In the genomic region with DNA sequence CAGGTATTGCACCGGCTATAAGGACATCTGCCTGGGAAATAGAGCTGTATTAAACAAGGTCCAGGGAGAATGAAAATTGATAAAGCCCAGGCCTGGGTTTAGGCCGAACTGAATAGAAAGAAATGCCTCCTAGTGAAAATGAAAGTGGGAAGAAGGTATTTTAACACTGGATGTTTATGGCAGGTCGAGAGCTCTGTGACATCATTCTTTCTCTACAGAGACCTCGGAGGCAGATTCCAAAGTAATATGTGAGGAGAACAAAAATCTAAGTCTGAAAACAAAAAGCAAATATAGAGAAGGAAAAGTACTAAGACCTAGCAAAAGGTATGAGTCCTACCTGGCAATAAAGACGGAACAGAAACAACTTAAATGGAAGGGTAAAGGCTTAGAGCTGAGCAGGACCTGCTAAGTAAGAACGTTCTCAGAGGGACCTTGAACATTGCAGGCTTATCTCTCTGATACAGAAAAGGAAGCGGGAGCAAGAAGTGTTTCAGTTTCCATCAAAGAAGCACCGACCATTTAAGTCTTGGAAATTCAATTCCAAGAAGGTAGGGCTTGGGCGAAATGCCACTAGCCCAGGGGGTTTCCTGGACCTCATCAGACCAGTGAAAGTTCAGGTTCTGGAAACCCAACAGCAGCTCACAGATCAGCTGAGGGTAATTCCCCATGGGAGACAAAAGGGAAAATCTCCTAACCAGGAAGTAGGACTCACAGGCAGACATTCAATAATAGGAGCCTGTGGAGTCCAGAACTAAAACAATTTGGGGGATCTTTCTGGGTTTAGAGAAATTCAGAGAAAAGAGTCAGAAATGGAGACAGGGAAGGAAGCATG, we compare ENCODE assay signal across 1 cellular context.
A peak's percentile ranks its signal among the peaks of the same experiment; 100 is the strongest.
TF ChIP-seq lines count a peak whose summit lies in the region.

No MANE protein-coding gene starts in this region.

TF ChIP-seq in K562, 482 proteins besides CTCF, POLR2A, EP300 and RAD21 (continued from another document):
- TF ChIP-seq, protein P1, sequence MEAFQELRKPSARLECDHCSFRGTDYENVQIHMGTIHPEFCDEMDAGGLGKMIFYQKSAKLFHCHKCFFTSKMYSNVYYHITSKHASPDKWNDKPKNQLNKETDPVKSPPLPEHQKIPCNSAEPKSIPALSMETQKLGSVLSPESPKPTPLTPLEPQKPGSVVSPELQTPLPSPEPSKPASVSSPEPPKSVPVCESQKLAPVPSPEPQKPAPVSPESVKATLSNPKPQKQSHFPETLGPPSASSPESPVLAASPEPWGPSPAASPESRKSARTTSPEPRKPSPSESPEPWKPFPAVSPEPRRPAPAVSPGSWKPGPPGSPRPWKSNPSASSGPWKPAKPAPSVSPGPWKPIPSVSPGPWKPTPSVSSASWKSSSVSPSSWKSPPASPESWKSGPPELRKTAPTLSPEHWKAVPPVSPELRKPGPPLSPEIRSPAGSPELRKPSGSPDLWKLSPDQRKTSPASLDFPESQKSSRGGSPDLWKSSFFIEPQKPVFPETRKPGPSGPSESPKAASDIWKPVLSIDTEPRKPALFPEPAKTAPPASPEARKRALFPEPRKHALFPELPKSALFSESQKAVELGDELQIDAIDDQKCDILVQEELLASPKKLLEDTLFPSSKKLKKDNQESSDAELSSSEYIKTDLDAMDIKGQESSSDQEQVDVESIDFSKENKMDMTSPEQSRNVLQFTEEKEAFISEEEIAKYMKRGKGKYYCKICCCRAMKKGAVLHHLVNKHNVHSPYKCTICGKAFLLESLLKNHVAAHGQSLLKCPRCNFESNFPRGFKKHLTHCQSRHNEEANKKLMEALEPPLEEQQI (IDR thresholded peaks at IDR 0.05): no peak
- TF ChIP-seq, protein P2, sequence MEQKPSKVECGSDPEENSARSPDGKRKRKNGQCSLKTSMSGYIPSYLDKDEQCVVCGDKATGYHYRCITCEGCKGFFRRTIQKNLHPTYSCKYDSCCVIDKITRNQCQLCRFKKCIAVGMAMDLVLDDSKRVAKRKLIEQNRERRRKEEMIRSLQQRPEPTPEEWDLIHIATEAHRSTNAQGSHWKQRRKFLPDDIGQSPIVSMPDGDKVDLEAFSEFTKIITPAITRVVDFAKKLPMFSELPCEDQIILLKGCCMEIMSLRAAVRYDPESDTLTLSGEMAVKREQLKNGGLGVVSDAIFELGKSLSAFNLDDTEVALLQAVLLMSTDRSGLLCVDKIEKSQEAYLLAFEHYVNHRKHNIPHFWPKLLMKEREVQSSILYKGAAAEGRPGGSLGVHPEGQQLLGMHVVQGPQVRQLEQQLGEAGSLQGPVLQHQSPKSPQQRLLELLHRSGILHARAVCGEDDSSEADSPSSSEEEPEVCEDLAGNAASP (IDR thresholded peaks at IDR 0.05): no peak
- TF ChIP-seq CXXC5 (CRISPR knock-in tag; IDR thresholded peaks at IDR 0.05) (peak; percentile 47; the same call in 1 of the 2 replicates), NR2C1 (IDR thresholded peaks at IDR 0.05) (no peak), NR2C1 (tag; IDR thresholded peaks at IDR 0.05) (no peak), ELF2 (CRISPR knock-in tag; IDR thresholded peaks at IDR 0.05) (0 out of 2 replicates have a peak, but pooled peaks have one; percentile 29), NR2F6 (CRISPR knock-in tag; IDR thresholded peaks at IDR 0.05) (no peak), SRF (CRISPR knock-in tag; IDR thresholded peaks at IDR 0.05) (0 out of 4 replicates have a peak, but pooled peaks of 1 of the 2 experiments have one; percentile 26), GATAD2B (IDR thresholded peaks at IDR 0.05; ENCODE audit: borderline replicate concordance) (peak; percentile 4; the same call in 1 of the 2 replicates), CTBP1 (IDR thresholded peaks at IDR 0.05; ENCODE audit: borderline replicate concordance) (peak; percentile 79), FUS (optimal IDR thresholded peaks at IDR 0.05; ENCODE audit: low read depth, low read length) (no peak), THRAP3 (IDR thresholded peaks at IDR 0.05; ENCODE audit: borderline replicate concordance) (no peak), NFYB (IDR thresholded peaks at IDR 0.05; ENCODE audit: extremely low read depth, insufficient read length) (no peak), SIN3B (IDR thresholded peaks at IDR 0.05; ENCODE audit: low read depth) (no peak), RFX7 (CRISPR knock-in tag; IDR thresholded peaks at IDR 0.05) (no peak), TAL1 (IDR thresholded peaks at IDR 0.05) (peak; percentile 29; the same call in 1 of the 2 replicates), PML (IDR thresholded peaks at IDR 0.05; ENCODE audit: low read length) (0 out of 2 replicates have a peak, but pooled peaks have one; percentile 31), C11orf30 (IDR thresholded peaks at IDR 0.05; ENCODE audit: low read depth) (no peak)
- TF ChIP-seq, protein P3, sequence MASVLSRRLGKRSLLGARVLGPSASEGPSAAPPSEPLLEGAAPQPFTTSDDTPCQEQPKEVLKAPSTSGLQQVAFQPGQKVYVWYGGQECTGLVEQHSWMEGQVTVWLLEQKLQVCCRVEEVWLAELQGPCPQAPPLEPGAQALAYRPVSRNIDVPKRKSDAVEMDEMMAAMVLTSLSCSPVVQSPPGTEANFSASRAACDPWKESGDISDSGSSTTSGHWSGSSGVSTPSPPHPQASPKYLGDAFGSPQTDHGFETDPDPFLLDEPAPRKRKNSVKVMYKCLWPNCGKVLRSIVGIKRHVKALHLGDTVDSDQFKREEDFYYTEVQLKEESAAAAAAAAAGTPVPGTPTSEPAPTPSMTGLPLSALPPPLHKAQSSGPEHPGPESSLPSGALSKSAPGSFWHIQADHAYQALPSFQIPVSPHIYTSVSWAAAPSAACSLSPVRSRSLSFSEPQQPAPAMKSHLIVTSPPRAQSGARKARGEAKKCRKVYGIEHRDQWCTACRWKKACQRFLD (CRISPR knock-in tag; IDR thresholded peaks at IDR 0.05): no peak
- TF ChIP-seq, protein P4, sequence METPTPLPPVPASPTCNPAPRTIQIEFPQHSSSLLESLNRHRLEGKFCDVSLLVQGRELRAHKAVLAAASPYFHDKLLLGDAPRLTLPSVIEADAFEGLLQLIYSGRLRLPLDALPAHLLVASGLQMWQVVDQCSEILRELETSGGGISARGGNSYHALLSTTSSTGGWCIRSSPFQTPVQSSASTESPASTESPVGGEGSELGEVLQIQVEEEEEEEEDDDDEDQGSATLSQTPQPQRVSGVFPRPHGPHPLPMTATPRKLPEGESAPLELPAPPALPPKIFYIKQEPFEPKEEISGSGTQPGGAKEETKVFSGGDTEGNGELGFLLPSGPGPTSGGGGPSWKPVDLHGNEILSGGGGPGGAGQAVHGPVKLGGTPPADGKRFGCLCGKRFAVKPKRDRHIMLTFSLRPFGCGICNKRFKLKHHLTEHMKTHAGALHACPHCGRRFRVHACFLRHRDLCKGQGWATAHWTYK (CRISPR knock-in tag; IDR thresholded peaks at IDR 0.05): no peak
- TF ChIP-seq, protein P5, sequence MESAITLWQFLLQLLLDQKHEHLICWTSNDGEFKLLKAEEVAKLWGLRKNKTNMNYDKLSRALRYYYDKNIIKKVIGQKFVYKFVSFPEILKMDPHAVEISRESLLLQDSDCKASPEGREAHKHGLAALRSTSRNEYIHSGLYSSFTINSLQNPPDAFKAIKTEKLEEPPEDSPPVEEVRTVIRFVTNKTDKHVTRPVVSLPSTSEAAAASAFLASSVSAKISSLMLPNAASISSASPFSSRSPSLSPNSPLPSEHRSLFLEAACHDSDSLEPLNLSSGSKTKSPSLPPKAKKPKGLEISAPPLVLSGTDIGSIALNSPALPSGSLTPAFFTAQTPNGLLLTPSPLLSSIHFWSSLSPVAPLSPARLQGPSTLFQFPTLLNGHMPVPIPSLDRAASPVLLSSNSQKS (CRISPR knock-in tag; IDR thresholded peaks at IDR 0.05): no peak
- TF ChIP-seq, protein P6, sequence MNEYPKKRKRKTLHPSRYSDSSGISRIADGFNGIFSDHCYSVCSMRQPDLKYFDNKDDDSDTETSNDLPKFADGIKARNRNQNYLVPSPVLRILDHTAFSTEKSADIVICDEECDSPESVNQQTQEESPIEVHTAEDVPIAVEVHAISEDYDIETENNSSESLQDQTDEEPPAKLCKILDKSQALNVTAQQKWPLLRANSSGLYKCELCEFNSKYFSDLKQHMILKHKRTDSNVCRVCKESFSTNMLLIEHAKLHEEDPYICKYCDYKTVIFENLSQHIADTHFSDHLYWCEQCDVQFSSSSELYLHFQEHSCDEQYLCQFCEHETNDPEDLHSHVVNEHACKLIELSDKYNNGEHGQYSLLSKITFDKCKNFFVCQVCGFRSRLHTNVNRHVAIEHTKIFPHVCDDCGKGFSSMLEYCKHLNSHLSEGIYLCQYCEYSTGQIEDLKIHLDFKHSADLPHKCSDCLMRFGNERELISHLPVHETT (CRISPR knock-in tag; conservative IDR thresholded peaks at IDR 0.05 in 1 of 2, IDR thresholded peaks at IDR 0.05 in 1 of 2): no peak
- TF ChIP-seq, protein P7, sequence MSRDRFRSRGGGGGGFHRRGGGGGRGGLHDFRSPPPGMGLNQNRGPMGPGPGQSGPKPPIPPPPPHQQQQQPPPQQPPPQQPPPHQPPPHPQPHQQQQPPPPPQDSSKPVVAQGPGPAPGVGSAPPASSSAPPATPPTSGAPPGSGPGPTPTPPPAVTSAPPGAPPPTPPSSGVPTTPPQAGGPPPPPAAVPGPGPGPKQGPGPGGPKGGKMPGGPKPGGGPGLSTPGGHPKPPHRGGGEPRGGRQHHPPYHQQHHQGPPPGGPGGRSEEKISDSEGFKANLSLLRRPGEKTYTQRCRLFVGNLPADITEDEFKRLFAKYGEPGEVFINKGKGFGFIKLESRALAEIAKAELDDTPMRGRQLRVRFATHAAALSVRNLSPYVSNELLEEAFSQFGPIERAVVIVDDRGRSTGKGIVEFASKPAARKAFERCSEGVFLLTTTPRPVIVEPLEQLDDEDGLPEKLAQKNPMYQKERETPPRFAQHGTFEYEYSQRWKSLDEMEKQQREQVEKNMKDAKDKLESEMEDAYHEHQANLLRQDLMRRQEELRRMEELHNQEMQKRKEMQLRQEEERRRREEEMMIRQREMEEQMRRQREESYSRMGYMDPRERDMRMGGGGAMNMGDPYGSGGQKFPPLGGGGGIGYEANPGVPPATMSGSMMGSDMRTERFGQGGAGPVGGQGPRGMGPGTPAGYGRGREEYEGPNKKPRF (IDR thresholded peaks at IDR 0.05; ENCODE audit: low read depth, low read length): no peak
